Comparison of ENCODE assay signal across 4 cellular contexts in the genomic region with DNA sequence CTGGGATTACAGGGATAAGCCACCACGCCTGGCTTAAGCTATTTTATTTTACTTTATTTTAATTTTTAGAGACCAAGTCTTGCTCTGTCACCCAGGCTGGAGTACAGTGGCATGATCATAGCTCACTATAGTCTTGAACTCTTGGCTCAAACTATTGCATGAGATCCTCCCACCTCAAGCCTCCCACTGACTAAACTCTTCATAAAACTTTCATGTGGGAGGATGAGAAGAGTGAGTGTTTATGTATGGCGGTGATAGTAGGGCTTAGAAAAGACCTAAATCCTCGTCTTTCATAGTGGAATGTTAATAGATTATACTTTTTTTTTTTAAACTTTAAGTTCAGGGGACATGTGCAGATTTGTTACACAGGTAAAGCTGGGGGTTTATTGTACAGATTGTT.
"Had no signal": no experiment of that assay in that cellular context is flagged by ENCODE, and none has a peak within 500 bp of the region (broad histone marks: within the 10 kb centered on the region; RNA-seq: fewer than 3 reads in every experiment).

No MANE protein-coding gene starts in this region.

- H3K27ac ChIP-seq: GM23248 had no signal

- ATAC-seq: GM23338, HCT116 had no signal

- H3K9me3 ChIP-seq: HAP-1 had no signal

- H3K36me3 ChIP-seq: HAP-1 had no signal

- H3K4me3 ChIP-seq: GM23248, GM23338, HAP-1 had no signal

- H3K4me1 ChIP-seq: HAP-1 had no signal
